Comparison of ENCODE assay signal across 8 cellular contexts in genomic region chr9:22446589-22446949, GRCh38. TPM values are rescaled to one million over a fixed set of nuclear protein-coding genes. Genes with fewer than 3 reads are reported as not detected.
DNase-seq lines count a peak whose midpoint lies in the region; ATAC-seq and TF ChIP-seq lines count a peak whose summit lies in the region.

Gene DMRTA1 (plus strand): TSS chr9:22446824. CDS start chr9:22447066, 242 bp downstream.

- peaks cover 6% of the 10 kb centered on the region for H3K27me3 Mint-ChIP-seq in Caco-2 (ENCODE audit: insufficient read depth, unreplicated experiment)

- H3K4me1 ChIP-seq in Caco-2 (no peaks in the 10 kb centered on the region), GM23248 (ENCODE audit: insufficient read depth) (0 out of 2 replicates have a peak, but pooled peaks cover 5% of the 10 kb centered on the region), ovary (ENCODE audit: insufficient read depth) (peaks cover 7% of the 10 kb centered on the region)

- H3K27ac ChIP-seq in GM23248 (no peak within 1 kb of the TSS), ovary (peak within 1 kb of the TSS; percentile 23 to 29)

- H3K4me3 ChIP-seq in Caco-2 (ENCODE audit: low read depth, low read length) (peak within 1 kb of the TSS; percentile 39), GM23248 (peak within 1 kb of the TSS; percentile 80), ovary (peak within 1 kb of the TSS; percentile 61)

- 0 to 2% methylated on average over 13 to 24 of the region's 24 CpGs for WGBS in GM23248 (ENCODE audit: low coverage in 1 of 2, low lambda C conversion rate in 2 of 2, missing lambda C conversion rate in 2 of 2), 2 experiments
- WGBS in ovary, 3 donors, result 0% methylated on average over 22 to 24 of the region's 24 CpGs

- H3K9ac ChIP-seq in GM23248, result no peak within 1 kb of the TSS

- BruUV-seq in Caco-2 (replicated peaks; lab: Mats Ljungman, UMichigan), result no TSS peak

- in situ Hi-C loops in GM23248 (cut with MboI), result loop anchor here (10.0 kb wide), 1 partner anchor 632 kb away; no protein-coding TSS in a partner anchor

- H3K36me3 Mint-ChIP-seq in Caco-2 (ENCODE audit: insufficient read depth, unreplicated experiment), result no peaks in the 10 kb centered on the region

- H3K9me3 Mint-ChIP-seq in Caco-2 (ENCODE audit: unreplicated experiment), result no peaks in the 10 kb centered on the region

- peak; percentile 96 to 100 for ATAC-seq in left cardiac atrium
- ATAC-seq in HG03439 (IDR thresholded peaks at IDR 0.05; ENCODE audit: unreplicated experiment), result no peak
- no peak for ATAC-seq in GM19351 (IDR thresholded peaks at IDR 0.05; ENCODE audit: unreplicated experiment)

- CTCF ChIA-PET in Caco-2 (lab: Charles Lee), result no interaction called here

- peak within 1 kb of the TSS; percentile 89 for H3K4me2 ChIP-seq in GM23248 (ENCODE audit: unreplicated experiment)

- peak within 1 kb of the TSS; percentile 53 for H3K4me3 Mint-ChIP-seq in Caco-2 (ENCODE audit: unreplicated experiment)

- H3K79me2 ChIP-seq in GM23248 (ENCODE audit: insufficient read depth), result no peaks in the 10 kb centered on the region

- intact Hi-C loops in Caco-2 (cut with micrococcal nuclease; ENCODE audit: unreplicated experiment) (no loop called here), left cardiac atrium (cut with DNase I) (loop anchor here (5.0 to 10.0 kb wide), 2 partner anchors 142 to 204 kb away; no protein-coding TSS in a partner anchor), ovary (cut with DNase I) (no loop called here)

- H3K36me3 ChIP-seq in Caco-2 (ENCODE audit: control insufficient read depth, insufficient read depth, low read length) (no peaks in the 10 kb centered on the region), GM23248 (ENCODE audit: low read depth) (no peaks in the 10 kb centered on the region), ovary (no peaks in the 10 kb centered on the region)

- no peaks in the 10 kb centered on the region for H3K9me2 ChIP-seq in GM23248 (ENCODE audit: insufficient read depth)

- no peak for TF ChIP-seq POLR2A in ovary (IDR thresholded peaks at IDR 0.05)

- TF ChIP-seq CTCF in Caco-2 (IDR thresholded peaks at IDR 0.05; ENCODE audit: insufficient read depth in 1 of 2, low read depth in 1 of 2, low read length in 1 of 2, severe bottlenecking in 1 of 2, unreplicated experiment in 1 of 2) (no peak), ovary (IDR thresholded peaks at IDR 0.05) (no peak)

- no peak for TF ChIP-seq EP300 in ovary (IDR thresholded peaks at IDR 0.05)

- no peaks in the 10 kb centered on the region for H3K9me3 ChIP-seq in Caco-2
- H3K9me3 ChIP-seq in GM23248 (ENCODE audit: low read depth), result no peaks in the 10 kb centered on the region
- H3K9me3 ChIP-seq in ovary, result no peaks in the 10 kb centered on the region

- H3F3A ChIP-seq in GM23248 (ENCODE audit: insufficient read depth), result no peaks in the 10 kb centered on the region

- peak within 1 kb of the TSS; percentile 84 for H2AFZ ChIP-seq in GM23248

- H3K27me3 ChIP-seq in Caco-2 (replicated peaks; ENCODE audit: control insufficient read depth, insufficient read depth, low read length), result no peaks in the 10 kb centered on the region
- peaks cover 53% of the 10 kb centered on the region for H3K27me3 ChIP-seq in GM23248 (replicated peaks; ENCODE audit: insufficient read depth)
- H3K27me3 ChIP-seq in ovary, result no peaks in the 10 kb centered on the region

- H3K27ac Mint-ChIP-seq in Caco-2 (ENCODE audit: unreplicated experiment), result no peak within 1 kb of the TSS

- POLR2A ChIA-PET in Caco-2 (lab: Charles Lee), result no interaction called here

- no peaks in the 10 kb centered on the region for H4K20me1 ChIP-seq in GM23248 (ENCODE audit: insufficient read depth)

- DNase-seq in Caco-2 (peak; percentile 42 to 44), GM23248 (peak; percentile 76), NCI-H1930 (lab: John Stamatoyannopoulos, UW) (peak; percentile 30 to 47), amniotic epithelial cell (ENCODE audit: low read depth) (peak; percentile 35), left cardiac atrium (peak; percentile 85), ovary (peak; percentile 55 to 65 (median 58))

- no peaks in the 10 kb centered on the region for H3K4me1 Mint-ChIP-seq in Caco-2 (ENCODE audit: low read depth, unreplicated experiment)

RNA-seq across cellular contexts. Expression of gene DMRTA1, which starts in this region (rescaled TPM):
- 0.07 and 0.14 TPM in 2 replicates for total RNA-seq in Caco-2 (2022)
- 0.11 TPM in 1 of 2 replicates, not detected in the other for total RNA-seq in GM23248 (2014; rRNA removed; shearing (Covaris generic))
- polyA plus RNA-seq in GM23248 (2016; fragmentation: Nextera tagmentation; extraction: Ambion mirVana), result not detected in 2 replicates
- under 1 TPM; 0.26 to 0.74 TPM for total RNA-seq in left cardiac atrium
- total RNA-seq in ovary, result under 1 TPM; 0.07 to 0.69 (median 0.30) TPM
- under 1 TPM; 0.13 to 0.22 TPM for polyA plus RNA-seq in ovary

Comparison
In these comparisons a context has a peak if more than half of its experiments do, and no peak if none do; other contexts are left out.
1. Peak in DNase-seq and H3K4me3 ChIP-seq in Caco-2; RNA of the gene not detected or under 1 TPM.
2. Peak in DNase-seq, H3K4me3 ChIP-seq and H3K4me2 ChIP-seq in GM23248; RNA of the gene not detected or under 1 TPM.
3. Peak in DNase-seq and ATAC-seq in left cardiac atrium; RNA of the gene not detected or under 1 TPM.
4. Peak in DNase-seq, H3K4me3 ChIP-seq and H3K27ac ChIP-seq in ovary; RNA of the gene not detected or under 1 TPM.
5. DNase-seq: peak in every context shown above with its lines; median percentile 85 in left cardiac atrium; 76 in GM23248; 58 in ovary; 43 in Caco-2; 38 in NCI-H1930; 35 in amniotic epithelial cell.
6. intact Hi-C loops: an anchor here in left cardiac atrium (5.0 to 10.0 kb wide); none called in Caco-2 and ovary.